27 cellular contexts compared by ENCODE assay signal in the genomic region with DNA sequence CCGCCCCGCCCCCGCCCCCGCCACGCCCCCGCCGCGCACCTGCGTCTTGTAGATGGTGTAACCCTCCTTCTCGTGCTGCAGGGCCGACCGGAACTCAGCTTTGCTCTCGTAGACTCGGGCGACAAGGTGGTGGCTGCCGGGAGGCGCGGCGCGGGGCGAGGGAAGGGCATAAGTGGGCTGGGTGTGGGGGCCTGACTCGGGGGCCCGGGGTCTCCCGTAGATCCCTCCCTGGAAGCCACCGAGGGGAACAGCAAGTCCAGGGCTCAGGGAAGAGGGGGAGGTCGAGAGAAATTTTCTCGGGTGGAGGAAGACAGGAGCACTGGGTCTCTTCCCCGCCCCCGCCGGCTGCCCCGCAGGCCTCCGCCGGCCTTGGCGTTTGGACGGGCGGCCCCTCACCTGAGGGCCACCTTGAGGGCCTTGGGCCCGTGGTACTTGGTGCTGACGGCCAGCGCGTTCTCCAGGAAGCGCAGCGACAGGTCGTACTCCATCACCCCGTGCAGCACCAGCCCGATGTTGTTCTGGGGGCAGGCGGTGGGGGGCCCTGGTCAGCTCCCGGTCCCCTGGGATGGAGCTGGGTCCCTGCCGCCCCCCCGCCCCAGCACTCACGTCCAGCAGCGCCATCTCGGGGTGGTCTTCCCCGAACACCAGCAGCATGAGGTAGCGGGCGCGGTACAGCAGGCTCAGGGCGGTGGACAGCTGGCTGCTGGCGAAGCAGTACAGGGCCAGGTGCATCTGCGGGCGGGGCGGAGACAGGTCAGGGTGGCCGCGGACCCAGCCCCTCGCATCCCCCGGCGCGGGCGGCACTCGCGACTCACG. TPM values are rescaled to one million over a fixed set of nuclear protein-coding genes. Genes with fewer than 3 reads are reported as not detected.
DNase-seq lines count a peak whose midpoint lies in the region; ATAC-seq and TF ChIP-seq lines count a peak whose summit lies in the region.
"Had no signal": no experiment of that assay in that cellular context is flagged by ENCODE, and none has a peak within 500 bp of the region (broad histone marks: within the 10 kb centered on the region; RNA-seq: fewer than 3 reads in every experiment).

No MANE protein-coding gene starts in this region.

- H3K4me3 ChIP-seq in HEK293 (ENCODE audit: low read depth, low read length): no peak overlapping the region
- H3K4me3 ChIP-seq in sigmoid colon: no peak overlapping the region
- H3K4me3 ChIP-seq: body of pancreas, heart left ventricle, prostate gland had no signal

- H3K27ac ChIP-seq in HEK293 (ENCODE audit: extremely low read depth, low read depth, low read length) (no peak overlapping the region), sigmoid colon (no peak overlapping the region)
- H3K27ac ChIP-seq: body of pancreas, heart left ventricle, prostate gland had no signal

- H3K9me3 Mint-ChIP-seq in activated naive CD4-positive, alpha-beta T cell treated with anti-CD3 and anti-CD28 coated beads for 36 hours: no peaks in the 10 kb centered on the region
- H3K9me3 Mint-ChIP-seq: activated naive CD8-positive, alpha-beta T cell treated with anti-CD3 and anti-CD28 coated beads, Interleukin-2, amount 10 ng/mL, durations not matched to agents 7 days and 5 days; CD4-positive, alpha-beta T cell; immature natural killer cell; T-cell had no signal

- no peak for ATAC-seq in HG03342 (IDR thresholded peaks at IDR 0.05; ENCODE audit: unreplicated experiment)
- ATAC-seq: body of pancreas; heart left ventricle; naive thymus-derived CD4-positive, alpha-beta T cell; T-cell had no signal

- TF ChIP-seq POLR2A in sigmoid colon (IDR thresholded peaks at IDR 0.05): no peak

- peak; percentile 1 for DNase-seq in activated naive CD4-positive, alpha-beta T cell treated with anti-CD3 and anti-CD28 coated beads for 36 hours
- no peak for DNase-seq in activated naive CD4-positive, alpha-beta T cell (lab: John Stamatoyannopoulos, UW)
- peak; percentile 56 for DNase-seq in islet precursor cell
- peak; percentile 64 for DNase-seq in sigmoid colon
- DNase-seq in GM10248 (ENCODE audit: extremely low spot score): no peak
- DNase-seq in HEK293T (ENCODE audit: extremely low spot score): no peak
- DNase-seq: activated CD4-positive, alpha-beta T cell treated with anti-CD3 and anti-CD28 coated beads, Interleukin-2, amount 50 U/mL, for 48 hours; CD4-positive, alpha-beta T cell; cortex of kidney; DMS53; immature natural killer cell; Karpas-422; mammary epithelial cell; naive thymus-derived CD4-positive, alpha-beta T cell; NCI-H1048; NCI-H510A; small intestine; stimulated activated CD4-positive, alpha-beta T cell treated with anti-CD3 and anti-CD28 coated beads, Interleukin-4, amount 100 ng/mL, for 1 hour had no signal

- POLR2A ChIA-PET in HEK293 (lab: Yijun Ruan, JAX) (interaction anchor here (0.5 to 0.6 kb wide), 2 partner anchors 30 to 146 kb away, joined by 3 to 6 read pairs; no protein-coding TSS in a partner anchor), GM10248 (lab: Yijun Ruan, JAX) (no interaction called here), HEK293T (lab: Yijun Ruan, JAX) (no interaction called here)

- TF ChIP-seq CTCF in HEK293 (tag by site-specific recombination; IDR thresholded peaks at IDR 0.05): no peak
- no peak for TF ChIP-seq CTCF in sigmoid colon (IDR thresholded peaks at IDR 0.05)
- TF ChIP-seq CTCF in GM10248 (IDR thresholded peaks at IDR 0.05; ENCODE audit: control extremely low read depth, extremely low read depth, low read depth, missing control alignments): no peak

- H3K27me3 ChIP-seq in sigmoid colon: no peaks in the 10 kb centered on the region
- H3K27me3 ChIP-seq: body of pancreas, heart left ventricle had no signal

- H3K4me1 ChIP-seq in HEK293 (ENCODE audit: control insufficient read depth, insufficient read depth, low read length) (no peaks in the 10 kb centered on the region), sigmoid colon (peaks cover 0 to 27% (median 25%) of the 10 kb centered on the region in 4 donors)
- H3K4me1 ChIP-seq: body of pancreas, prostate gland had no signal

- H3K36me3 ChIP-seq in HEK293 (ENCODE audit: control insufficient read depth in 2 of 2, insufficient read depth in 1 of 2, low read length in 2 of 2) (peaks cover 10 to 76% of the 10 kb centered on the region in 2 experiments; a peak in 2 of 3 replicates), sigmoid colon (peaks cover 51 to 79% (median 55%) of the 10 kb centered on the region in 4 donors)

- no peak overlapping the region for H3K4me3 Mint-ChIP-seq in activated naive CD4-positive, alpha-beta T cell treated with anti-CD3 and anti-CD28 coated beads for 36 hours
- H3K4me3 Mint-ChIP-seq: activated naive CD8-positive, alpha-beta T cell treated with anti-CD3 and anti-CD28 coated beads, Interleukin-2, amount 10 ng/mL, durations not matched to agents 7 days and 5 days; CD4-positive, alpha-beta T cell; naive thymus-derived CD4-positive, alpha-beta T cell; T-cell had no signal

- peaks cover 3% of the 10 kb centered on the region for H3K4me1 Mint-ChIP-seq in activated naive CD4-positive, alpha-beta T cell treated with anti-CD3 and anti-CD28 coated beads for 36 hours (ENCODE audit: low read depth)
- H3K4me1 Mint-ChIP-seq: activated naive CD8-positive, alpha-beta T cell treated with anti-CD3 and anti-CD28 coated beads, Interleukin-2, amount 10 ng/mL, durations not matched to agents 7 days and 5 days had no signal

- intact Hi-C loops in activated naive CD4-positive, alpha-beta T cell treated with anti-CD3 and anti-CD28 coated beads for 36 hours (cut with micrococcal nuclease): no loop called here
- intact Hi-C loops in sigmoid colon (cut with DNase I): no loop called here

- CTCF ChIA-PET in activated naive CD4-positive, alpha-beta T cell treated with anti-CD3 and anti-CD28 coated beads for 36 hours (lab: Charles Lee): no interaction called here
- CTCF ChIA-PET in HEK293 (lab: Yijun Ruan, JAX): interaction anchor here (0.5 to 1.1 kb wide), 3 partner anchors 15 to 149 kb away, joined by 3 to 6 read pairs (median 3); no protein-coding TSS in a partner anchor
- CTCF ChIA-PET in GM10248 (lab: Yijun Ruan, JAX): interaction anchor here (0.8 to 1.0 kb wide), 2 partner anchors 11 to 16 kb away, joined by 3 to 4 read pairs; no protein-coding TSS in a partner anchor
- CTCF ChIA-PET in HEK293T (lab: Yijun Ruan, JAX): no interaction called here

- no peaks in the 10 kb centered on the region for H3K9me3 ChIP-seq in HEK293 (ENCODE audit: control insufficient read depth, insufficient read depth, low read depth, low read length)
- no peaks in the 10 kb centered on the region for H3K9me3 ChIP-seq in sigmoid colon
- H3K9me3 ChIP-seq: body of pancreas, heart left ventricle, prostate gland had no signal

- no peak overlapping the region for H3K27ac Mint-ChIP-seq in activated naive CD4-positive, alpha-beta T cell treated with anti-CD3 and anti-CD28 coated beads for 36 hours
- H3K27ac Mint-ChIP-seq: activated naive CD8-positive, alpha-beta T cell treated with anti-CD3 and anti-CD28 coated beads, Interleukin-2, amount 10 ng/mL, durations not matched to agents 7 days and 5 days; CD4-positive, alpha-beta T cell; naive thymus-derived CD4-positive, alpha-beta T cell; T-cell had no signal

- H3K36me3 Mint-ChIP-seq in activated naive CD4-positive, alpha-beta T cell treated with anti-CD3 and anti-CD28 coated beads for 36 hours (ENCODE audit: low read depth): peaks cover 14% of the 10 kb centered on the region
- H3K36me3 Mint-ChIP-seq: activated naive CD8-positive, alpha-beta T cell treated with anti-CD3 and anti-CD28 coated beads, Interleukin-2, amount 10 ng/mL, durations not matched to agents 7 days and 5 days; immature natural killer cell; naive thymus-derived CD4-positive, alpha-beta T cell; T-cell had no signal

- WGBS in sigmoid colon, 2 donors: 89 to 90% methylated on average over 71 of the region's 71 CpGs

- H3K27me3 Mint-ChIP-seq in activated naive CD4-positive, alpha-beta T cell treated with anti-CD3 and anti-CD28 coated beads for 36 hours (ENCODE audit: low read depth): no peaks in the 10 kb centered on the region
- H3K27me3 Mint-ChIP-seq: activated naive CD8-positive, alpha-beta T cell treated with anti-CD3 and anti-CD28 coated beads, Interleukin-2, amount 10 ng/mL, durations not matched to agents 7 days and 5 days; CD4-positive, alpha-beta T cell; naive thymus-derived CD4-positive, alpha-beta T cell; T-cell had no signal

- no peak for TF ChIP-seq EP300 in sigmoid colon (IDR thresholded peaks at IDR 0.05)

TF ChIP-seq in HEK293, 187 proteins besides CTCF, POLR2A, EP300 and RAD21 (continues in another document):
- TF ChIP-seq ZNF664 (tag by site-specific recombination; IDR thresholded peaks at IDR 0.05): no peak
- no peak for TF ChIP-seq ZNF354C (tag by site-specific recombination; IDR thresholded peaks at IDR 0.05; ENCODE audit: borderline replicate concordance, low read depth)
- TF ChIP-seq KLF8 (tag by site-specific recombination; IDR thresholded peaks at IDR 0.05): peak; percentile 20
- TF ChIP-seq SCRT2 (tag by site-specific recombination; IDR thresholded peaks at IDR 0.05): peak; percentile 51
- 0 out of 2 replicates have a peak, but pooled peaks have one; percentile 10 for TF ChIP-seq GLIS2 (tag by site-specific recombination; IDR thresholded peaks at IDR 0.05)
- peak; percentile 45; the same call in 1 of the 2 replicates for TF ChIP-seq KLF10 (tag by site-specific recombination; IDR thresholded peaks at IDR 0.05)

TF ChIP-seq in HEK293T, 16 proteins besides CTCF, POLR2A, EP300 and RAD21:
- TF ChIP-seq TARDBP (IDR thresholded peaks at IDR 0.05): no peak
- TF ChIP-seq FOXM1 (IDR thresholded peaks at IDR 0.05; ENCODE audit: borderline replicate concordance): no peak
- no peak for TF ChIP-seq FOXK2 (IDR thresholded peaks at IDR 0.05)
- no peak for TF ChIP-seq SP1 (IDR thresholded peaks at IDR 0.05)

RNA-seq across cellular contexts. Expression of gene CLUH, which starts 19.4 kb away (rescaled TPM):
- 10 to 100 TPM; 72.7 to 81.4 TPM for total RNA-seq in activated naive CD4-positive, alpha-beta T cell treated with anti-CD3 and anti-CD28 coated beads for 36 hours
- total RNA-seq in sigmoid colon: 10 to 100 TPM; 26.3 to 70.9 (median 39.3) TPM
- polyA plus RNA-seq in sigmoid colon: 100 to 1,000 TPM in 1 of 3 donors, 10 to 100 TPM in 2; 20.4 to 119 (median 27.0) TPM

RNA-seq across cellular contexts. Expression of gene CCDC92B, which starts 57.3 kb away (rescaled TPM):
- under 1 TPM; 0.07 to 0.12 TPM for total RNA-seq in activated naive CD4-positive, alpha-beta T cell treated with anti-CD3 and anti-CD28 coated beads for 36 hours
- total RNA-seq in sigmoid colon: under 1 TPM in 1 of 4 donors, not detected in 3; 0.14 TPM
- polyA plus RNA-seq in sigmoid colon: under 1 TPM; under 0.01 to 0.77 (median 0.23) TPM
- total RNA-seq: HT1080, subcutaneous adipose tissue had no signal
- polyA plus RNA-seq: immature natural killer cell; naive thymus-derived CD4-positive, alpha-beta T cell had no signal

Comparison
In these comparisons a context has a peak if more than half of its experiments do, and no peak if none do; other contexts are left out.
1. DNase-seq: peak in activated naive CD4-positive, alpha-beta T cell treated with anti-CD3 and anti-CD28 coated beads for 36 hours (single experiment), islet precursor cell (single experiment) and sigmoid colon (single experiment); none in activated naive CD4-positive, alpha-beta T cell (0 of 4), GM10248 (single experiment) and HEK293T (single experiment).
2. CTCF ChIA-PET loops: an anchor here in HEK293 (0.5 to 1.1 kb wide) and GM10248 (0.8 to 1.0 kb wide); none called in activated naive CD4-positive, alpha-beta T cell treated with anti-CD3 and anti-CD28 coated beads for 36 hours and HEK293T.